Comparison of ENCODE assay signal across 2 cellular contexts in the genomic region with DNA sequence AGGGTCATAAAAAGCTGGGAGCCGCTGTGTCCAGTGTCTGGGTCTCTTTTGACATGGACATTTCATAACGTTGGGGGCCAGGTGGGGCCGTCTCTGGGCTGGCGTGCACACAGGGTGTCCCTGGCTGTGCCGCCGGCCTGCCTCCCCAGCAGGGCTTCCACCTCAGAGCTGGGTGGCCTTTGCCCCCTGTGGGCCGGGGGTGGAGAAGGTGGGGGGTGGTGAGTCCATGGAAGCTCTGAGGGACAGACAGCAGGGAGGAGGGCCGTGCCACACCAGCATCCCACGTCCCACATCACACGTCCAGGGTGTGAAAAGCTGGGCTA.
TF ChIP-seq lines count a peak whose summit lies in the region.

No MANE protein-coding gene starts in this region.

TF ChIP-seq in IMR-90, 13 proteins besides CTCF, POLR2A, EP300 and RAD21:
- TF ChIP-seq CHD1 (IDR thresholded peaks at IDR 0.05; ENCODE audit: low read depth, low read length): no peak
- no peak for TF ChIP-seq FOS (IDR thresholded peaks at IDR 0.05; ENCODE audit: low read depth, low read length)
- TF ChIP-seq NFE2L2 (IDR thresholded peaks at IDR 0.05; ENCODE audit: low read depth, low read length): no peak
- no peak for TF ChIP-seq RFX5 (IDR thresholded peaks at IDR 0.05; ENCODE audit: low read depth, low read length)
- TF ChIP-seq USF2 (IDR thresholded peaks at IDR 0.05; ENCODE audit: low read depth, low read length): no peak
TF ChIP-seq in IMR-90: peak in this region for 0.

TF ChIP-seq in HEK293T, 16 proteins besides CTCF, POLR2A, EP300 and RAD21:
- no peak for TF ChIP-seq FOXA1 (IDR thresholded peaks at IDR 0.05)
- no peak for TF ChIP-seq CTBP1 (IDR thresholded peaks at IDR 0.05; ENCODE audit: borderline replicate concordance)
- TF ChIP-seq FOXM1 (IDR thresholded peaks at IDR 0.05; ENCODE audit: borderline replicate concordance): no peak
- no peak for TF ChIP-seq HDGF (IDR thresholded peaks at IDR 0.05; ENCODE audit: borderline replicate concordance)
- no peak for TF ChIP-seq SP1 (IDR thresholded peaks at IDR 0.05)
- TF ChIP-seq TARDBP (IDR thresholded peaks at IDR 0.05): no peak
- TF ChIP-seq FOXK2 (IDR thresholded peaks at IDR 0.05): no peak
- TF ChIP-seq L3MBTL2 (conservative IDR thresholded peaks at IDR 0.05): no peak
- TF ChIP-seq SUZ12 (IDR thresholded peaks at IDR 0.05): no peak
- TF ChIP-seq ARNT (IDR thresholded peaks at IDR 0.05): no peak
- no peak for TF ChIP-seq LEF1 (IDR thresholded peaks at IDR 0.05; ENCODE audit: borderline replicate concordance)
- TF ChIP-seq ZNF384 (IDR thresholded peaks at IDR 0.05): no peak
- TF ChIP-seq, protein P1, sequence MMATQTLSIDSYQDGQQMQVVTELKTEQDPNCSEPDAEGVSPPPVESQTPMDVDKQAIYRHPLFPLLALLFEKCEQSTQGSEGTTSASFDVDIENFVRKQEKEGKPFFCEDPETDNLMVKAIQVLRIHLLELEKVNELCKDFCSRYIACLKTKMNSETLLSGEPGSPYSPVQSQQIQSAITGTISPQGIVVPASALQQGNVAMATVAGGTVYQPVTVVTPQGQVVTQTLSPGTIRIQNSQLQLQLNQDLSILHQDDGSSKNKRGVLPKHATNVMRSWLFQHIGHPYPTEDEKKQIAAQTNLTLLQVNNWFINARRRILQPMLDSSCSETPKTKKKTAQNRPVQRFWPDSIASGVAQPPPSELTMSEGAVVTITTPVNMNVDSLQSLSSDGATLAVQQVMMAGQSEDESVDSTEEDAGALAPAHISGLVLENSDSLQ (IDR thresholded peaks at IDR 0.05): no peak
- TF ChIP-seq ELF4 (IDR thresholded peaks at IDR 0.05): no peak
- no peak for TF ChIP-seq BHLHE40 (IDR thresholded peaks at IDR 0.05; ENCODE audit: borderline replicate concordance)
- TF ChIP-seq NFRKB (IDR thresholded peaks at IDR 0.05): no peak
